Comparison of ENCODE assay signal across 1 cellular context in genomic region chr6:150418825-150419594, GRCh38.
TF ChIP-seq lines count a peak whose summit lies in the region.

No MANE protein-coding gene starts in this region.

TF ChIP-seq in HepG2, 621 proteins besides CTCF, POLR2A, EP300 and RAD21 (continued from another document and continues in another):
- TF ChIP-seq FOXM1 (CRISPR knock-in tag; IDR thresholded peaks at IDR 0.05) (no peak), POGZ (CRISPR knock-in tag; IDR thresholded peaks at IDR 0.05) (peak; percentile 16; the same call in 1 of the 2 replicates), NPAS2 (CRISPR knock-in tag; IDR thresholded peaks at IDR 0.05; ENCODE audit: borderline replicate concordance) (no peak), ZNF264 (CRISPR knock-in tag; IDR thresholded peaks at IDR 0.05) (no peak), ZNF235 (CRISPR knock-in tag; IDR thresholded peaks at IDR 0.05; ENCODE audit: borderline replicate concordance) (no peak), KMT2A (CRISPR knock-in tag; IDR thresholded peaks at IDR 0.05) (no peak), SETDB1 (CRISPR knock-in tag; IDR thresholded peaks at IDR 0.05; ENCODE audit: borderline replicate concordance) (no peak), ZNF746 (CRISPR knock-in tag; IDR thresholded peaks at IDR 0.05) (no peak), ZNF619 (CRISPR knock-in tag; IDR thresholded peaks at IDR 0.05) (no peak), ELF1 (CRISPR knock-in tag; IDR thresholded peaks at IDR 0.05) (peak; percentile 88), HOXD1 (CRISPR knock-in tag; IDR thresholded peaks at IDR 0.05) (no peak), NFKBIZ (CRISPR knock-in tag; IDR thresholded peaks at IDR 0.05) (0 out of 2 replicates have a peak, but pooled peaks have one; percentile 43), ZNF563 (CRISPR knock-in tag; IDR thresholded peaks at IDR 0.05) (no peak), HOXA9 (CRISPR knock-in tag; IDR thresholded peaks at IDR 0.05; ENCODE audit: borderline replicate concordance) (no peak), SIX1 (CRISPR knock-in tag; IDR thresholded peaks at IDR 0.05; ENCODE audit: borderline replicate concordance) (no peak), BRCA1 (CRISPR knock-in tag; IDR thresholded peaks at IDR 0.05) (no peak), ZNF652 (CRISPR knock-in tag; IDR thresholded peaks at IDR 0.05; ENCODE audit: borderline replicate concordance, low read depth) (no peak), ZBTB14 (CRISPR knock-in tag; IDR thresholded peaks at IDR 0.05) (no peak), TCF7 (IDR thresholded peaks at IDR 0.05; ENCODE audit: low read depth) (no peak), ZNF34 (CRISPR knock-in tag; IDR thresholded peaks at IDR 0.05; ENCODE audit: borderline replicate concordance) (no peak), FOXC1 (CRISPR knock-in tag; IDR thresholded peaks at IDR 0.05; ENCODE audit: borderline replicate concordance) (no peak), PHF20 (CRISPR knock-in tag; IDR thresholded peaks at IDR 0.05) (no peak), ZNF367 (CRISPR knock-in tag; IDR thresholded peaks at IDR 0.05; ENCODE audit: borderline replicate concordance) (no peak), ZNF772 (CRISPR knock-in tag; IDR thresholded peaks at IDR 0.05) (no peak), ZSCAN20 (CRISPR knock-in tag; IDR thresholded peaks at IDR 0.05; ENCODE audit: borderline replicate concordance) (no peak), ZNF17 (CRISPR knock-in tag; IDR thresholded peaks at IDR 0.05) (no peak), FOXP1 (IDR thresholded peaks at IDR 0.05) (no peak), FOXP1 (CRISPR knock-in tag; IDR thresholded peaks at IDR 0.05) (no peak), MXI1 (IDR thresholded peaks at IDR 0.05; ENCODE audit: borderline replicate concordance, low read depth, low read length) (no peak), IKZF4 (CRISPR knock-in tag; IDR thresholded peaks at IDR 0.05; ENCODE audit: borderline replicate concordance, low read depth, not compliant biosample characterization) (no peak), ZNF674 (CRISPR knock-in tag; IDR thresholded peaks at IDR 0.05; ENCODE audit: low read depth) (no peak), TSC22D2 (CRISPR knock-in tag; IDR thresholded peaks at IDR 0.05; ENCODE audit: borderline replicate concordance) (no peak), XRCC5 (optimal IDR thresholded peaks at IDR 0.05; ENCODE audit: low read length) (no peak), ZFP90 (CRISPR knock-in tag; IDR thresholded peaks at IDR 0.05; ENCODE audit: borderline replicate concordance) (no peak), ZFP36L1 (CRISPR knock-in tag; IDR thresholded peaks at IDR 0.05) (no peak), SPEN (CRISPR knock-in tag; IDR thresholded peaks at IDR 0.05; ENCODE audit: low read depth) (no peak), PLRG1 (conservative IDR thresholded peaks at IDR 0.05) (no peak), ZNF282 (IDR thresholded peaks at IDR 0.05; ENCODE audit: partially characterized antibody) (no peak), EEA1 (CRISPR knock-in tag; IDR thresholded peaks at IDR 0.05; ENCODE audit: borderline replicate concordance) (no peak), ZBTB49 (CRISPR knock-in tag; IDR thresholded peaks at IDR 0.05; ENCODE audit: borderline replicate concordance) (no peak), ZNF878 (CRISPR knock-in tag; IDR thresholded peaks at IDR 0.05) (no peak), HNRNPL (IDR thresholded peaks at IDR 0.05; ENCODE audit: low read depth, low read length) (no peak), ARID2 (CRISPR knock-in tag; IDR thresholded peaks at IDR 0.05; ENCODE audit: borderline replicate concordance) (no peak), SALL1 (CRISPR knock-in tag; IDR thresholded peaks at IDR 0.05) (peak; percentile 78), ZNF280D (CRISPR knock-in tag; IDR thresholded peaks at IDR 0.05) (no peak)
- TF ChIP-seq, protein P1, sequence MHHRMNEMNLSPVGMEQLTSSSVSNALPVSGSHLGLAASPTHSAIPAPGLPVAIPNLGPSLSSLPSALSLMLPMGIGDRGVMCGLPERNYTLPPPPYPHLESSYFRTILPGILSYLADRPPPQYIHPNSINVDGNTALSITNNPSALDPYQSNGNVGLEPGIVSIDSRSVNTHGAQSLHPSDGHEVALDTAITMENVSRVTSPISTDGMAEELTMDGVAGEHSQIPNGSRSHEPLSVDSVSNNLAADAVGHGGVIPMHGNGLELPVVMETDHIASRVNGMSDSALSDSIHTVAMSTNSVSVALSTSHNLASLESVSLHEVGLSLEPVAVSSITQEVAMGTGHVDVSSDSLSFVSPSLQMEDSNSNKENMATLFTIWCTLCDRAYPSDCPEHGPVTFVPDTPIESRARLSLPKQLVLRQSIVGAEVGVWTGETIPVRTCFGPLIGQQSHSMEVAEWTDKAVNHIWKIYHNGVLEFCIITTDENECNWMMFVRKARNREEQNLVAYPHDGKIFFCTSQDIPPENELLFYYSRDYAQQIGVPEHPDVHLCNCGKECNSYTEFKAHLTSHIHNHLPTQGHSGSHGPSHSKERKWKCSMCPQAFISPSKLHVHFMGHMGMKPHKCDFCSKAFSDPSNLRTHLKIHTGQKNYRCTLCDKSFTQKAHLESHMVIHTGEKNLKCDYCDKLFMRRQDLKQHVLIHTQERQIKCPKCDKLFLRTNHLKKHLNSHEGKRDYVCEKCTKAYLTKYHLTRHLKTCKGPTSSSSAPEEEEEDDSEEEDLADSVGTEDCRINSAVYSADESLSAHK (CRISPR knock-in tag; IDR thresholded peaks at IDR 0.05; ENCODE audit: borderline replicate concordance): no peak
- TF ChIP-seq, protein P2, sequence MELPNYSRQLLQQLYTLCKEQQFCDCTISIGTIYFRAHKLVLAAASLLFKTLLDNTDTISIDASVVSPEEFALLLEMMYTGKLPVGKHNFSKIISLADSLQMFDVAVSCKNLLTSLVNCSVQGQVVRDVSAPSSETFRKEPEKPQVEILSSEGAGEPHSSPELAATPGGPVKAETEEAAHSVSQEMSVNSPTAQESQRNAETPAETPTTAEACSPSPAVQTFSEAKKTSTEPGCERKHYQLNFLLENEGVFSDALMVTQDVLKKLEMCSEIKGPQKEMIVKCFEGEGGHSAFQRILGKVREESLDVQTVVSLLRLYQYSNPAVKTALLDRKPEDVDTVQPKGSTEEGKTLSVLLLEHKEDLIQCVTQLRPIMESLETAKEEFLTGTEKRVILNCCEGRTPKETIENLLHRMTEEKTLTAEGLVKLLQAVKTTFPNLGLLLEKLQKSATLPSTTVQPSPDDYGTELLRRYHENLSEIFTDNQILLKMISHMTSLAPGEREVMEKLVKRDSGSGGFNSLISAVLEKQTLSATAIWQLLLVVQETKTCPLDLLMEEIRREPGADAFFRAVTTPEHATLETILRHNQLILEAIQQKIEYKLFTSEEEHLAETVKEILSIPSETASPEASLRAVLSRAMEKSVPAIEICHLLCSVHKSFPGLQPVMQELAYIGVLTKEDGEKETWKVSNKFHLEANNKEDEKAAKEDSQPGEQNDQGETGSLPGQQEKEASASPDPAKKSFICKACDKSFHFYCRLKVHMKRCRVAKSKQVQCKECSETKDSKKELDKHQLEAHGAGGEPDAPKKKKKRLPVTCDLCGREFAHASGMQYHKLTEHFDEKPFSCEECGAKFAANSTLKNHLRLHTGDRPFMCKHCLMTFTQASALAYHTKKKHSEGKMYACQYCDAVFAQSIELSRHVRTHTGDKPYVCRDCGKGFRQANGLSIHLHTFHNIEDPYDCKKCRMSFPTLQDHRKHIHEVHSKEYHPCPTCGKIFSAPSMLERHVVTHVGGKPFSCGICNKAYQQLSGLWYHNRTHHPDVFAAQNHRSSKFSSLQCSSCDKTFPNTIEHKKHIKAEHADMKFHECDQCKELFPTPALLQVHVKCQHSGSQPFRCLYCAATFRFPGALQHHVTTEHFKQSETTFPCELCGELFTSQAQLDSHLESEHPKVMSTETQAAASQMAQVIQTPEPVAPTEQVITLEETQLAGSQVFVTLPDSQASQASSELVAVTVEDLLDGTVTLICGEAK (IDR thresholded peaks at IDR 0.05): no peak
- TF ChIP-seq, protein P2 (CRISPR knock-in tag; IDR thresholded peaks at IDR 0.05): no peak
- TF ChIP-seq, protein P3, sequence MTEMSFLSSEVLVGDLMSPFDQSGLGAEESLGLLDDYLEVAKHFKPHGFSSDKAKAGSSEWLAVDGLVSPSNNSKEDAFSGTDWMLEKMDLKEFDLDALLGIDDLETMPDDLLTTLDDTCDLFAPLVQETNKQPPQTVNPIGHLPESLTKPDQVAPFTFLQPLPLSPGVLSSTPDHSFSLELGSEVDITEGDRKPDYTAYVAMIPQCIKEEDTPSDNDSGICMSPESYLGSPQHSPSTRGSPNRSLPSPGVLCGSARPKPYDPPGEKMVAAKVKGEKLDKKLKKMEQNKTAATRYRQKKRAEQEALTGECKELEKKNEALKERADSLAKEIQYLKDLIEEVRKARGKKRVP (CRISPR knock-in tag; IDR thresholded peaks at IDR 0.05): no peak
- TF ChIP-seq, protein P4, sequence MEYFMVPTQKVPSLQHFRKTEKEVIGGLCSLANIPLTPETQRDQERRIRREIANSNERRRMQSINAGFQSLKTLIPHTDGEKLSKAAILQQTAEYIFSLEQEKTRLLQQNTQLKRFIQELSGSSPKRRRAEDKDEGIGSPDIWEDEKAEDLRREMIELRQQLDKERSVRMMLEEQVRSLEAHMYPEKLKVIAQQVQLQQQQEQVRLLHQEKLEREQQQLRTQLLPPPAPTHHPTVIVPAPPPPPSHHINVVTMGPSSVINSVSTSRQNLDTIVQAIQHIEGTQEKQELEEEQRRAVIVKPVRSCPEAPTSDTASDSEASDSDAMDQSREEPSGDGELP (IDR thresholded peaks at IDR 0.05; ENCODE audit: borderline replicate concordance, low read depth): no peak
